1 cellular context compared by ENCODE assay signal in genomic region chr20:47543006-47543431, GRCh38.
A peak's percentile ranks its signal among the peaks of the same experiment; 100 is the strongest.
TF ChIP-seq lines count a peak whose summit lies in the region.

No MANE protein-coding gene starts in this region.

TF ChIP-seq in HepG2, 621 proteins besides CTCF, POLR2A, EP300 and RAD21:
- no peak for TF ChIP-seq ZNF318 (CRISPR knock-in tag; IDR thresholded peaks at IDR 0.05)
- TF ChIP-seq CREBL2 (CRISPR knock-in tag; IDR thresholded peaks at IDR 0.05; ENCODE audit: borderline replicate concordance) = 0 out of 2 replicates have a peak, but pooled peaks have one; percentile 37
- TF ChIP-seq ZNF580 (CRISPR knock-in tag; IDR thresholded peaks at IDR 0.05; ENCODE audit: borderline replicate concordance, low read depth) = no peak
- peak; percentile 24 for TF ChIP-seq IKZF4 (CRISPR knock-in tag; IDR thresholded peaks at IDR 0.05; ENCODE audit: borderline replicate concordance, low read depth, not compliant biosample characterization)
